26 cellular contexts compared by ENCODE assay signal in genomic region chr17:62760059-62760887, GRCh38. TPM values are rescaled to one million over a fixed set of nuclear protein-coding genes. Genes with fewer than 3 reads are reported as not detected.
DNase-seq lines count a peak whose midpoint lies in the region; ATAC-seq, FAIRE-seq and TF ChIP-seq lines count a peak whose summit lies in the region.
"Had no signal": no experiment of that assay in that cellular context is flagged by ENCODE, and none has a peak within 500 bp of the region (broad histone marks: within the 10 kb centered on the region; RNA-seq: fewer than 3 reads in every experiment).

No MANE protein-coding gene starts in this region.

- no peaks in the 10 kb centered on the region for H3K79me2 ChIP-seq in HepG2 (ENCODE audit: insufficient read depth, low read length)

- TF ChIP-seq CTCF in HepG2 (CRISPR knock-in tag; IDR thresholded peaks at IDR 0.05) (no peak), right lobe of liver (IDR thresholded peaks at IDR 0.05) (no peak), cardiac fibroblast (IDR thresholded peaks at IDR 0.05; ENCODE audit: low read depth, low read length) (no peak)

- TF ChIP-seq EP300 in HepG2 (IDR thresholded peaks at IDR 0.05; ENCODE audit: low read depth in 2 of 2, low read length in 2 of 2), result no peak
- no peak for TF ChIP-seq EP300 in HepG2 (CRISPR knock-in tag; IDR thresholded peaks at IDR 0.05; ENCODE audit: borderline replicate concordance)

- no peaks in the 10 kb centered on the region for H3K4me1 ChIP-seq in HepG2 (ENCODE audit: insufficient read depth, low read length)
- no peaks in the 10 kb centered on the region for H3K4me1 ChIP-seq in right lobe of liver
- H3K4me1 ChIP-seq: prostate gland had no signal

- H3K36me3 ChIP-seq in HepG2 (replicated peaks in 1 of 2; ENCODE audit: control insufficient read depth in 1 of 2, insufficient read depth in 2 of 2, low read length in 2 of 2) (no peaks in the 10 kb centered on the region), right lobe of liver (no peaks in the 10 kb centered on the region)
- H3K36me3 ChIP-seq: prostate gland, upper lobe of left lung had no signal

- WGBS in HepG2 (ENCODE audit: low lambda C conversion rate), result 12% methylated on average over 10 of the region's 12 CpGs
- WGBS in right lobe of liver (ENCODE audit: insufficient coverage, low coverage, low lambda C conversion rate, missing lambda C conversion rate), result 39% methylated on average over 9 of the region's 12 CpGs

- no TSS peak for BruUV-seq in HepG2 (replicated peaks; lab: Mats Ljungman, UMichigan)

- intact Hi-C loops in HepG2 (cut with micrococcal nuclease; ENCODE audit: unreplicated experiment), result no loop called here
- intact Hi-C loops in right lobe of liver (cut with DNase I), result no loop called here

- no peak for TF ChIP-seq POLR2A in HepG2 (IDR thresholded peaks at IDR 0.05; ENCODE audit: insufficient read depth in 1 of 2, low read depth in 2 of 2, low read length in 2 of 2)
- no peak for TF ChIP-seq POLR2A in right lobe of liver (IDR thresholded peaks at IDR 0.05)

- no peak overlapping the region for H3K9ac ChIP-seq in HepG2 (ENCODE audit: insufficient read depth, low read depth, low read length)

- no peaks in the 10 kb centered on the region for H3K9me3 ChIP-seq in HepG2 (ENCODE audit: low read length)
- H3K9me3 ChIP-seq in right lobe of liver, result no peaks in the 10 kb centered on the region
- H3K9me3 ChIP-seq: prostate gland, upper lobe of left lung had no signal

- H2AFZ ChIP-seq in HepG2 (ENCODE audit: low read length), result no peak overlapping the region

- H3K27ac ChIP-seq in HepG2 (ENCODE audit: extremely low read length, insufficient read depth, low read length) (no peak overlapping the region), right lobe of liver (no peak overlapping the region)
- H3K27ac ChIP-seq: 22Rv1, prostate gland, upper lobe of left lung had no signal

- H3K27me3 ChIP-seq in HepG2 (ENCODE audit: control insufficient read depth in 1 of 2, insufficient read depth in 2 of 2, low read length in 2 of 2) (peaks cover 0 to 50% of the 10 kb centered on the region in 2 experiments; a peak in 4 of 5 replicates), right lobe of liver (no peaks in the 10 kb centered on the region)
- H3K27me3 ChIP-seq: upper lobe of left lung had no signal

- no peak overlapping the region for H3K4me2 ChIP-seq in HepG2 (ENCODE audit: low read depth, low read length)

- DNase-seq in HepG2 (ENCODE audit: low spot score) (no peak), right lobe of liver (no peak), cardiac fibroblast (ENCODE audit: low read depth in 2 of 2) (peak; percentile 78 to 81), hepatic stellate cell (ENCODE audit: low spot score) (peak; percentile 21), urothelium cell line (ENCODE audit: low spot score) (no peak), COR-L47 (lab: John Stamatoyannopoulos, UW) (no peak)
- DNase-seq: activated CD4-positive, alpha-beta T cell treated with anti-CD3 and anti-CD28 coated beads, Interleukin-2, amount 10 ng/mL, durations not matched to agents 24 days and 14 days; activated naive CD4-positive, alpha-beta T cell treated with anti-CD3 and anti-CD28 coated beads, Interleukin-2, amount 10 ng/mL, durations not matched to agents 7 days and 5 days; CD4-positive, alpha-beta T cell; foreskin melanocyte; H7; naive thymus-derived CD4-positive, alpha-beta T cell; NCI-H187; NCI-H510A treated with DMSO at 0.1 percent for 48 hours; SIG-M5; stimulated activated CD4-positive, alpha-beta T cell treated with anti-CD3 and anti-CD28 coated beads, Interleukin-12 subunit alpha, Interleukin-12 subunit beta, amount 100 ng/mL, for 4 hours; stimulated activated naive CD4-positive, alpha-beta T cell treated with Interleukin-2 at 50 U/mL for 16 hours; upper lobe of left lung had no signal

- FAIRE-seq in HepG2 (lab: Jason Lieb, UNC) (peak; percentile 18), urothelium cell line (lab: Jason Lieb, UNC) (peak; percentile 90)
- FAIRE-seq: GM12891 had no signal

- CTCF ChIA-PET in HepG2 (lab: Yijun Ruan, JAX; ENCODE audit: low intra/inter-chr PET ratio, low total read pairs), result no interaction called here

- no peak for ATAC-seq in HepG2
- no peak for ATAC-seq in right lobe of liver
- no peak for ATAC-seq in HG03280 (IDR thresholded peaks at IDR 0.05; ENCODE audit: unreplicated experiment)
- ATAC-seq in HG02981 (IDR thresholded peaks at IDR 0.05; ENCODE audit: unreplicated experiment), result no peak
- ATAC-seq: naive thymus-derived CD4-positive, alpha-beta T cell had no signal

- no peaks in the 10 kb centered on the region for H4K20me1 ChIP-seq in HepG2 (ENCODE audit: insufficient read depth, low read length)

- H3K4me3 ChIP-seq in HepG2 (replicated peaks in 1 of 3; ENCODE audit: insufficient read depth in 1 of 3, low read depth in 2 of 3, low read length in 3 of 3), result no peak overlapping the region
- no peak overlapping the region for H3K4me3 ChIP-seq in right lobe of liver
- peak overlapping the region in 1 of 2 donors; percentile 7 for H3K4me3 ChIP-seq in cardiac fibroblast (replicated peaks in 1 of 2; ENCODE audit: low read depth in 2 of 2, low read length in 2 of 2)
- H3K4me3 ChIP-seq: prostate gland, upper lobe of left lung had no signal

- TF ChIP-seq RAD21 in HepG2 (CRISPR knock-in tag; IDR thresholded peaks at IDR 0.05), result no peak

- POLR2A ChIA-PET in HepG2 (lab: Yijun Ruan, JAX), result no interaction called here

- in situ Hi-C loops in HepG2 (cut with HindIII; ENCODE audit: extremely low pct_ligation_motif_present, low pct_unique_long_range_greater_than_20kb), result no loop called here

TF ChIP-seq in HepG2, 621 proteins besides CTCF, POLR2A, EP300 and RAD21 (continues in another document):
- no peak for TF ChIP-seq REPIN1 (CRISPR knock-in tag; IDR thresholded peaks at IDR 0.05; ENCODE audit: borderline replicate concordance, low read depth)
- TF ChIP-seq MYNN (CRISPR knock-in tag; IDR thresholded peaks at IDR 0.05; ENCODE audit: low read depth), result no peak
- TF ChIP-seq ZNF337 (CRISPR knock-in tag; IDR thresholded peaks at IDR 0.05; ENCODE audit: borderline replicate concordance, low read depth), result no peak
- no peak for TF ChIP-seq ZNF563 (CRISPR knock-in tag; IDR thresholded peaks at IDR 0.05)
- TF ChIP-seq, protein P1, sequence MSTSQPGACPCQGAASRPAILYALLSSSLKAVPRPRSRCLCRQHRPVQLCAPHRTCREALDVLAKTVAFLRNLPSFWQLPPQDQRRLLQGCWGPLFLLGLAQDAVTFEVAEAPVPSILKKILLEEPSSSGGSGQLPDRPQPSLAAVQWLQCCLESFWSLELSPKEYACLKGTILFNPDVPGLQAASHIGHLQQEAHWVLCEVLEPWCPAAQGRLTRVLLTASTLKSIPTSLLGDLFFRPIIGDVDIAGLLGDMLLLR (CRISPR knock-in tag; IDR thresholded peaks at IDR 0.05), result no peak
- TF ChIP-seq BORCS8-MEF2B (CRISPR knock-in tag; IDR thresholded peaks at IDR 0.05), result no peak

RNA-seq across cellular contexts. Expression of gene MARCHF10, which starts 47.8 kb away (rescaled TPM):
- total RNA-seq in HepG2 (2016; rRNA removed; fragmentation: Illumina TruSeq; extraction: Trizol) (not detected in 2 replicates), right lobe of liver (not detected)
- not detected in 2 replicates for total RNA-seq in HepG2 (2016; cell fraction: cytosol; rRNA removed; fragmentation: Illumina TruSeq; extraction: Trizol; ENCODE audit: low read depth)
- not detected in 2 replicates for total RNA-seq in HepG2 (2016; cell fraction: insoluble cytoplasmic fraction; rRNA removed; fragmentation: Illumina TruSeq; extraction: Trizol)
- not detected in 2 replicates for total RNA-seq in HepG2 (2016; cell fraction: membrane; rRNA removed; fragmentation: Illumina TruSeq; extraction: Trizol)
- total RNA-seq in HepG2 (2016; cell fraction: nucleus; rRNA removed; fragmentation: Illumina TruSeq; extraction: Trizol), result not detected in 2 replicates
- polyA plus RNA-seq in HepG2 (2011; rRNA removed), result not detected in 2 replicates
- polyA plus RNA-seq in HepG2 (2011; cell fraction: cytosol; rRNA removed), result not detected in 2 replicates
- polyA plus RNA-seq in HepG2 (2011; cell fraction: nucleus; rRNA removed), result not detected in 2 replicates
- not detected in 2 replicates for polyA plus RNA-seq in HepG2 (2012)
- polyA plus RNA-seq in HepG2 (2016; cell fraction: cytosol; fragmentation: Illumina TruSeq; extraction: Trizol; ENCODE audit: low read depth), result not detected in 2 replicates
- polyA plus RNA-seq in HepG2 (2016; cell fraction: insoluble cytoplasmic fraction; fragmentation: Illumina TruSeq; extraction: Trizol; ENCODE audit: low read depth), result not detected in 2 replicates
- polyA plus RNA-seq in HepG2 (2016; cell fraction: membrane; fragmentation: Illumina TruSeq; extraction: Trizol; ENCODE audit: low read depth), result not detected in 2 replicates
- polyA plus RNA-seq in HepG2 (2016; cell fraction: nucleus; fragmentation: Illumina TruSeq; extraction: Trizol; ENCODE audit: insufficient read depth, low read depth), result not detected in 2 replicates
- 0.19 TPM in 1 of 2 replicates, not detected in the other for polyA minus RNA-seq in HepG2 (2011; rRNA and poly(A)+ RNA removed; ENCODE audit: low replicate concordance)
- polyA minus RNA-seq in HepG2 (2011; cell fraction: cytosol; rRNA and poly(A)+ RNA removed), result not detected in 2 replicates
- not detected in 2 replicates for polyA minus RNA-seq in HepG2 (2011; cell fraction: nucleus; rRNA and poly(A)+ RNA removed)
- total RNA-seq: activated CD4-positive, alpha-beta T cell treated with anti-CD3 and anti-CD28 coated beads, Interleukin-2, amount 10 ng/mL, durations not matched to agents 24 days and 14 days; CD4-positive, alpha-beta T cell; Daoy; lower leg skin; MCF 10A had no signal

Comparison
In these comparisons a context has a peak if more than half of its experiments do, and no peak if none do; other contexts are left out.
1. DNase-seq: peak in cardiac fibroblast (2 of 2) and hepatic stellate cell (single experiment); none in HepG2 (single experiment), right lobe of liver (0 of 3), urothelium cell line (single experiment) and COR-L47 (single experiment).